1 cellular context compared by ENCODE assay signal in the genomic region with DNA sequence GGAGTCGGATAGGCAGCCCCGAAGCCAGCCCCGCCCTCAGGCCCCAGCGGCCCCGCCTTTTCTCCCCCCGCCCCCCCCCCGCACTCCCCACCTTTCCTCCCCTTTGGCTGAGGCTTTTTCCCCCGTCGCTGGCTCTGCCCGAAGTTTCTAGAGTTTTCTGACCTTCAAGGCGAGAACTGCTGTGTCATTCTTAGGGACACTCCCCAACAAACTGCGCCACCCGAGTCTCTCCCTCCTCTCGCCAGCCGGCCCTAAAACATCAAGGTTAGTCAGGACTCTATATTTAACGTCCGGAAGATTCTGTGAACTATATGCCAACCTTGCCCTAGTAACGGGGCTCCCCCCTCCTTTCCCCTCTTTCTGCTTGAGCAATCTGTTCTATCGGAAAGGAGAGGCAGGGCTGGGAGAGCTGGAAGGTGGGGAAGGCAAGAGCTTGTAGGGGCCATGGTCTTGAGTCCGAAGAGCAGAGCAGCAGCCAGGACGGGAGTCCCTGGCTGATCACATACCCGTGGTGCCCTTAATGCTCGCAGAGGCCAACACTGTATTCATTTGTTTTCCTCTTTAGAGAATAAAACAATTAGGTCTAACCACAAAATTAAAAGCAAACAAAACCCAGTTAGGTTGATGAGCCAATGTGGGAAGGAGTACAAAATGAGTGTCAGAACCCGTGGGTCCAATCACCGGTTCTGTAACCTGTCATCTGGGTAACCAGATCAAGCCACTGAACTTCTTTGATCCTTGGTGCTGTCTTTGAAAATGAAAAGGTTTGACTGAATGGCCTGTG.
TF ChIP-seq lines count a peak whose summit lies in the region.

No MANE protein-coding gene starts in this region.

TF ChIP-seq in K562, 482 proteins besides CTCF, POLR2A, EP300 and RAD21 (continued from another document and continues in another):
- TF ChIP-seq, protein P1, sequence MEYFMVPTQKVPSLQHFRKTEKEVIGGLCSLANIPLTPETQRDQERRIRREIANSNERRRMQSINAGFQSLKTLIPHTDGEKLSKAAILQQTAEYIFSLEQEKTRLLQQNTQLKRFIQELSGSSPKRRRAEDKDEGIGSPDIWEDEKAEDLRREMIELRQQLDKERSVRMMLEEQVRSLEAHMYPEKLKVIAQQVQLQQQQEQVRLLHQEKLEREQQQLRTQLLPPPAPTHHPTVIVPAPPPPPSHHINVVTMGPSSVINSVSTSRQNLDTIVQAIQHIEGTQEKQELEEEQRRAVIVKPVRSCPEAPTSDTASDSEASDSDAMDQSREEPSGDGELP (CRISPR knock-in tag; IDR thresholded peaks at IDR 0.05; ENCODE audit: borderline replicate concordance): peak; percentile 61; the same call in 1 of the 2 replicates
- TF ChIP-seq, protein P2, sequence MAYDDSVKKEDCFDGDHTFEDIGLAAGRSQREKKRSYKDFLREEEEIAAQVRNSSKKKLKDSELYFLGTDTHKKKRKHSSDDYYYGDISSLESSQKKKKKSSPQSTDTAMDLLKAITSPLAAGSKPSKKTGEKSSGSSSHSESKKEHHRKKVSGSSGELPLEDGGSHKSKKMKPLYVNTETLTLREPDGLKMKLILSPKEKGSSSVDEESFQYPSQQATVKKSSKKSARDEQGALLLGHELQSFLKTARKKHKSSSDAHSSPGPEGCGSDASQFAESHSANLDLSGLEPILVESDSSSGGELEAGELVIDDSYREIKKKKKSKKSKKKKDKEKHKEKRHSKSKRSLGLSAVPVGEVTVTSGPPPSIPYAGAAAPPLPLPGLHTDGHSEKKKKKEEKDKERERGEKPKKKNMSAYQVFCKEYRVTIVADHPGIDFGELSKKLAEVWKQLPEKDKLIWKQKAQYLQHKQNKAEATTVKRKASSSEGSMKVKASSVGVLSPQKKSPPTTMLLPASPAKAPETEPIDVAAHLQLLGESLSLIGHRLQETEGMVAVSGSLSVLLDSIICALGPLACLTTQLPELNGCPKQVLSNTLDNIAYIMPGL (CRISPR knock-in tag; IDR thresholded peaks at IDR 0.05): peak; percentile 11; the same call in 1 of the 2 replicates
- TF ChIP-seq ZNF707 (CRISPR knock-in tag; conservative IDR thresholded peaks at IDR 0.05) (peak; percentile 15; the same call in 1 of the 2 replicates), TAF7 (tag; IDR thresholded peaks at IDR 0.05) (peak; percentile 100), PTBP1 (IDR thresholded peaks at IDR 0.05; ENCODE audit: low read depth, low read length) (no peak), SMAD3 (CRISPR knock-in tag; conservative IDR thresholded peaks at IDR 0.05) (peak; percentile 44; the same call in 1 of the 2 replicates), DNMT1 (IDR thresholded peaks at IDR 0.05) (peak; percentile 57; the same call in 1 of the 2 replicates), ATF1 (CRISPR knock-in tag; IDR thresholded peaks at IDR 0.05) (no peak), ATF1 (tag; IDR thresholded peaks at IDR 0.05) (peak; percentile 14; the same call in 1 of the 2 replicates), FOXK2 (conservative IDR thresholded peaks at IDR 0.05 in 1 of 2, IDR thresholded peaks at IDR 0.05 in 1 of 2; ENCODE audit: low read depth in 2 of 2) (no peak), TCFL5 (CRISPR knock-in tag; conservative IDR thresholded peaks at IDR 0.05) (peak; percentile 7; the same call in 1 of the 2 replicates)
- TF ChIP-seq, protein P3, sequence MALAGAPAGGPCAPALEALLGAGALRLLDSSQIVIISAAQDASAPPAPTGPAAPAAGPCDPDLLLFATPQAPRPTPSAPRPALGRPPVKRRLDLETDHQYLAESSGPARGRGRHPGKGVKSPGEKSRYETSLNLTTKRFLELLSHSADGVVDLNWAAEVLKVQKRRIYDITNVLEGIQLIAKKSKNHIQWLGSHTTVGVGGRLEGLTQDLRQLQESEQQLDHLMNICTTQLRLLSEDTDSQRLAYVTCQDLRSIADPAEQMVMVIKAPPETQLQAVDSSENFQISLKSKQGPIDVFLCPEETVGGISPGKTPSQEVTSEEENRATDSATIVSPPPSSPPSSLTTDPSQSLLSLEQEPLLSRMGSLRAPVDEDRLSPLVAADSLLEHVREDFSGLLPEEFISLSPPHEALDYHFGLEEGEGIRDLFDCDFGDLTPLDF (CRISPR knock-in tag; IDR thresholded peaks at IDR 0.05): peak; percentile 81; the same call in 1 of the 2 replicates
- TF ChIP-seq, protein P4, sequence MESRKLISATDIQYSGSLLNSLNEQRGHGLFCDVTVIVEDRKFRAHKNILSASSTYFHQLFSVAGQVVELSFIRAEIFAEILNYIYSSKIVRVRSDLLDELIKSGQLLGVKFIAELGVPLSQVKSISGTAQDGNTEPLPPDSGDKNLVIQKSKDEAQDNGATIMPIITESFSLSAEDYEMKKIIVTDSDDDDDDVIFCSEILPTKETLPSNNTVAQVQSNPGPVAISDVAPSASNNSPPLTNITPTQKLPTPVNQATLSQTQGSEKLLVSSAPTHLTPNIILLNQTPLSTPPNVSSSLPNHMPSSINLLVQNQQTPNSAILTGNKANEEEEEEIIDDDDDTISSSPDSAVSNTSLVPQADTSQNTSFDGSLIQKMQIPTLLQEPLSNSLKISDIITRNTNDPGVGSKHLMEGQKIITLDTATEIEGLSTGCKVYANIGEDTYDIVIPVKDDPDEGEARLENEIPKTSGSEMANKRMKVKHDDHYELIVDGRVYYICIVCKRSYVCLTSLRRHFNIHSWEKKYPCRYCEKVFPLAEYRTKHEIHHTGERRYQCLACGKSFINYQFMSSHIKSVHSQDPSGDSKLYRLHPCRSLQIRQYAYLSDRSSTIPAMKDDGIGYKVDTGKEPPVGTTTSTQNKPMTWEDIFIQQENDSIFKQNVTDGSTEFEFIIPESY (CRISPR knock-in tag; IDR thresholded peaks at IDR 0.05): peak; percentile 33; the same call in 1 of the 2 replicates
- TF ChIP-seq, protein P5, sequence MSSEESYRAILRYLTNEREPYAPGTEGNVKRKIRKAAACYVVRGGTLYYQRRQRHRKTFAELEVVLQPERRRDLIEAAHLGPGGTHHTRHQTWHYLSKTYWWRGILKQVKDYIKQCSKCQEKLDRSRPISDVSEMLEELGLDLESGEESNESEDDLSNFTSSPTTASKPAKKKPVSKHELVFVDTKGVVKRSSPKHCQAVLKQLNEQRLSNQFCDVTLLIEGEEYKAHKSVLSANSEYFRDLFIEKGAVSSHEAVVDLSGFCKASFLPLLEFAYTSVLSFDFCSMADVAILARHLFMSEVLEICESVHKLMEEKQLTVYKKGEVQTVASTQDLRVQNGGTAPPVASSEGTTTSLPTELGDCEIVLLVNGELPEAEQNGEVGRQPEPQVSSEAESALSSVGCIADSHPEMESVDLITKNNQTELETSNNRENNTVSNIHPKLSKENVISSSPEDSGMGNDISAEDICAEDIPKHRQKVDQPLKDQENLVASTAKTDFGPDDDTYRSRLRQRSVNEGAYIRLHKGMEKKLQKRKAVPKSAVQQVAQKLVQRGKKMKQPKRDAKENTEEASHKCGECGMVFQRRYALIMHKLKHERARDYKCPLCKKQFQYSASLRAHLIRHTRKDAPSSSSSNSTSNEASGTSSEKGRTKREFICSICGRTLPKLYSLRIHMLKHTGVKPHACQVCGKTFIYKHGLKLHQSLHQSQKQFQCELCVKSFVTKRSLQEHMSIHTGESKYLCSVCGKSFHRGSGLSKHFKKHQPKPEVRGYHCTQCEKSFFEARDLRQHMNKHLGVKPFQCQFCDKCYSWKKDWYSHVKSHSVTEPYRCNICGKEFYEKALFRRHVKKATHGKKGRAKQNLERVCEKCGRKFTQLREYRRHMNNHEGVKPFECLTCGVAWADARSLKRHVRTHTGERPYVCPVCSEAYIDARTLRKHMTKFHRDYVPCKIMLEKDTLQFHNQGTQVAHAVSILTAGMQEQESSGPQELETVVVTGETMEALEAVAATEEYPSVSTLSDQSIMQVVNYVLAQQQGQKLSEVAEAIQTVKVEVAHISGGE (CRISPR knock-in tag; IDR thresholded peaks at IDR 0.05): peak in 1 of 3 experiments; percentile 25; a peak in 1 of 6 replicates
- TF ChIP-seq, protein P6, sequence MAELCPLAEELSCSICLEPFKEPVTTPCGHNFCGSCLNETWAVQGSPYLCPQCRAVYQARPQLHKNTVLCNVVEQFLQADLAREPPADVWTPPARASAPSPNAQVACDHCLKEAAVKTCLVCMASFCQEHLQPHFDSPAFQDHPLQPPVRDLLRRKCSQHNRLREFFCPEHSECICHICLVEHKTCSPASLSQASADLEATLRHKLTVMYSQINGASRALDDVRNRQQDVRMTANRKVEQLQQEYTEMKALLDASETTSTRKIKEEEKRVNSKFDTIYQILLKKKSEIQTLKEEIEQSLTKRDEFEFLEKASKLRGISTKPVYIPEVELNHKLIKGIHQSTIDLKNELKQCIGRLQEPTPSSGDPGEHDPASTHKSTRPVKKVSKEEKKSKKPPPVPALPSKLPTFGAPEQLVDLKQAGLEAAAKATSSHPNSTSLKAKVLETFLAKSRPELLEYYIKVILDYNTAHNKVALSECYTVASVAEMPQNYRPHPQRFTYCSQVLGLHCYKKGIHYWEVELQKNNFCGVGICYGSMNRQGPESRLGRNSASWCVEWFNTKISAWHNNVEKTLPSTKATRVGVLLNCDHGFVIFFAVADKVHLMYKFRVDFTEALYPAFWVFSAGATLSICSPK (IDR thresholded peaks at IDR 0.05; ENCODE audit: borderline replicate concordance): peak; percentile 45; the same call in 1 of the 2 replicates
- TF ChIP-seq, protein P7, sequence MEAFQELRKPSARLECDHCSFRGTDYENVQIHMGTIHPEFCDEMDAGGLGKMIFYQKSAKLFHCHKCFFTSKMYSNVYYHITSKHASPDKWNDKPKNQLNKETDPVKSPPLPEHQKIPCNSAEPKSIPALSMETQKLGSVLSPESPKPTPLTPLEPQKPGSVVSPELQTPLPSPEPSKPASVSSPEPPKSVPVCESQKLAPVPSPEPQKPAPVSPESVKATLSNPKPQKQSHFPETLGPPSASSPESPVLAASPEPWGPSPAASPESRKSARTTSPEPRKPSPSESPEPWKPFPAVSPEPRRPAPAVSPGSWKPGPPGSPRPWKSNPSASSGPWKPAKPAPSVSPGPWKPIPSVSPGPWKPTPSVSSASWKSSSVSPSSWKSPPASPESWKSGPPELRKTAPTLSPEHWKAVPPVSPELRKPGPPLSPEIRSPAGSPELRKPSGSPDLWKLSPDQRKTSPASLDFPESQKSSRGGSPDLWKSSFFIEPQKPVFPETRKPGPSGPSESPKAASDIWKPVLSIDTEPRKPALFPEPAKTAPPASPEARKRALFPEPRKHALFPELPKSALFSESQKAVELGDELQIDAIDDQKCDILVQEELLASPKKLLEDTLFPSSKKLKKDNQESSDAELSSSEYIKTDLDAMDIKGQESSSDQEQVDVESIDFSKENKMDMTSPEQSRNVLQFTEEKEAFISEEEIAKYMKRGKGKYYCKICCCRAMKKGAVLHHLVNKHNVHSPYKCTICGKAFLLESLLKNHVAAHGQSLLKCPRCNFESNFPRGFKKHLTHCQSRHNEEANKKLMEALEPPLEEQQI (IDR thresholded peaks at IDR 0.05): no peak
- TF ChIP-seq, protein P8, sequence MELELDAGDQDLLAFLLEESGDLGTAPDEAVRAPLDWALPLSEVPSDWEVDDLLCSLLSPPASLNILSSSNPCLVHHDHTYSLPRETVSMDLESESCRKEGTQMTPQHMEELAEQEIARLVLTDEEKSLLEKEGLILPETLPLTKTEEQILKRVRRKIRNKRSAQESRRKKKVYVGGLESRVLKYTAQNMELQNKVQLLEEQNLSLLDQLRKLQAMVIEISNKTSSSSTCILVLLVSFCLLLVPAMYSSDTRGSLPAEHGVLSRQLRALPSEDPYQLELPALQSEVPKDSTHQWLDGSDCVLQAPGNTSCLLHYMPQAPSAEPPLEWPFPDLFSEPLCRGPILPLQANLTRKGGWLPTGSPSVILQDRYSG (tag; conservative IDR thresholded peaks at IDR 0.05; ENCODE audit: low read depth): peak; percentile 87; the same call in 1 of the 2 replicates
- TF ChIP-seq, protein P9, sequence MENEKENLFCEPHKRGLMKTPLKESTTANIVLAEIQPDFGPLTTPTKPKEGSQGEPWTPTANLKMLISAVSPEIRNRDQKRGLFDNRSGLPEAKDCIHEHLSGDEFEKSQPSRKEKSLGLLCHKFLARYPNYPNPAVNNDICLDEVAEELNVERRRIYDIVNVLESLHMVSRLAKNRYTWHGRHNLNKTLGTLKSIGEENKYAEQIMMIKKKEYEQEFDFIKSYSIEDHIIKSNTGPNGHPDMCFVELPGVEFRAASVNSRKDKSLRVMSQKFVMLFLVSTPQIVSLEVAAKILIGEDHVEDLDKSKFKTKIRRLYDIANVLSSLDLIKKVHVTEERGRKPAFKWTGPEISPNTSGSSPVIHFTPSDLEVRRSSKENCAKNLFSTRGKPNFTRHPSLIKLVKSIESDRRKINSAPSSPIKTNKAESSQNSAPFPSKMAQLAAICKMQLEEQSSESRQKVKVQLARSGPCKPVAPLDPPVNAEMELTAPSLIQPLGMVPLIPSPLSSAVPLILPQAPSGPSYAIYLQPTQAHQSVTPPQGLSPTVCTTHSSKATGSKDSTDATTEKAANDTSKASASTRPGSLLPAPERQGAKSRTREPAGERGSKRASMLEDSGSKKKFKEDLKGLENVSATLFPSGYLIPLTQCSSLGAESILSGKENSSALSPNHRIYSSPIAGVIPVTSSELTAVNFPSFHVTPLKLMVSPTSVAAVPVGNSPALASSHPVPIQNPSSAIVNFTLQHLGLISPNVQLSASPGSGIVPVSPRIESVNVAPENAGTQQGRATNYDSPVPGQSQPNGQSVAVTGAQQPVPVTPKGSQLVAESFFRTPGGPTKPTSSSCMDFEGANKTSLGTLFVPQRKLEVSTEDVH (IDR thresholded peaks at IDR 0.05; ENCODE audit: low read depth, partially characterized antibody): no peak
- TF ChIP-seq, protein P10, sequence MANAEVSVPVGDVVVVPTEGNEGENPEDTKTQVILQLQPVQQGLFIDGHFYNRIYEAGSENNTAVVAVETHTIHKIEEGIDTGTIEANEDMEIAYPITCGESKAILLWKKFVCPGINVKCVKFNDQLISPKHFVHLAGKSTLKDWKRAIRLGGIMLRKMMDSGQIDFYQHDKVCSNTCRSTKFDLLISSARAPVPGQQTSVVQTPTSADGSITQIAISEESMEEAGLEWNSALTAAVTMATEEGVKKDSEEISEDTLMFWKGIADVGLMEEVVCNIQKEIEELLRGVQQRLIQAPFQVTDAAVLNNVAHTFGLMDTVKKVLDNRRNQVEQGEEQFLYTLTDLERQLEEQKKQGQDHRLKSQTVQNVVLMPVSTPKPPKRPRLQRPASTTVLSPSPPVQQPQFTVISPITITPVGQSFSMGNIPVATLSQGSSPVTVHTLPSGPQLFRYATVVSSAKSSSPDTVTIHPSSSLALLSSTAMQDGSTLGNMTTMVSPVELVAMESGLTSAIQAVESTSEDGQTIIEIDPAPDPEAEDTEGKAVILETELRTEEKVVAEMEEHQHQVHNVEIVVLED (CRISPR knock-in tag; IDR thresholded peaks at IDR 0.05): no peak
- TF ChIP-seq, protein P11, sequence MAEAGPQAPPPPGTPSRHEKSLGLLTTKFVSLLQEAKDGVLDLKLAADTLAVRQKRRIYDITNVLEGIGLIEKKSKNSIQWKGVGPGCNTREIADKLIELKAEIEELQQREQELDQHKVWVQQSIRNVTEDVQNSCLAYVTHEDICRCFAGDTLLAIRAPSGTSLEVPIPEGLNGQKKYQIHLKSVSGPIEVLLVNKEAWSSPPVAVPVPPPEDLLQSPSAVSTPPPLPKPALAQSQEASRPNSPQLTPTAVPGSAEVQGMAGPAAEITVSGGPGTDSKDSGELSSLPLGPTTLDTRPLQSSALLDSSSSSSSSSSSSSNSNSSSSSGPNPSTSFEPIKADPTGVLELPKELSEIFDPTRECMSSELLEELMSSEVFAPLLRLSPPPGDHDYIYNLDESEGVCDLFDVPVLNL (CRISPR knock-in tag; IDR thresholded peaks at IDR 0.05; ENCODE audit: low read depth): no peak
